ENCODE assay signal across 14 cellular contexts in the genomic region with DNA sequence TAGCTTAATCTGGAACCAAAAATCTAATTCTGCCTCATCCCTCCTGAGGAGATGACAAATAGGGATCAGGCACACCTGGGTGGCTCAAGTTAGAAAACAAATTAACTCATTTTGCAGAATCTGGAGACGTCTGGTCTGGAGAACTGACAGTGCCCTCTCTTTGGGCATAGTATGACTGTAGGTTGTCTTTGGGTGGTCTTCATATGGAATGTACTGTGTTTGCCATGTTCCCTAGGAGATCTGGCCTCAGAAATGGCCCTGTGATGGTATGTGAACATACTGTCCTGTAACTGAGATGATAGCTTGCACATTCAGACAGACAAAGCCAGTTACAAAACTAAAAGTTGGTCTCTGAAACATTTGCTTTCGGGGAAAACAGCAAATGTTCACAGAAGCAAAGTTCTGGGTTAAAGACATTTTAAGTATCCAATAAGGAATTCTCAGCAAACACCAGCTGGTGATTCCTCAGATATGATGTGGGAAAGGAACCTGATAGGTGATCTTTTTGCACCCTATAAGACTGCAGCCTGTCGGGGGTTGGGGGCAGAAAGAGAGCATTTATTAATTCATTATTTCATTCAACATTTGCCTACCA. TPM values are rescaled to one million over a fixed set of nuclear protein-coding genes. Genes with fewer than 3 reads are reported as not detected.
DNase-seq lines count a peak whose midpoint lies in the region; ATAC-seq, FAIRE-seq and TF ChIP-seq lines count a peak whose summit lies in the region.
"Had no signal": no experiment of that assay in that cellular context is flagged by ENCODE, and none has a peak within 500 bp of the region (broad histone marks: within the 10 kb centered on the region; RNA-seq: fewer than 3 reads in every experiment).

No MANE protein-coding gene starts in this region.

- H3K4me1 ChIP-seq in CD8-positive, alpha-beta T cell (ENCODE audit: insufficient read depth, low read length) = peaks cover 97% of the 10 kb centered on the region
- peaks cover 5 to 75% (median 44%) of the 10 kb centered on the region in 4 donors for H3K4me1 ChIP-seq in Peyer's patch
- H3K4me1 ChIP-seq in spleen = peaks cover 66 to 100% (median 98%) of the 10 kb centered on the region in 6 donors
- H3K4me1 ChIP-seq in gastrocnemius medialis = peaks cover 0 to 43% of the 10 kb centered on the region in 2 donors

- 83 to 87% (median 86%) methylated on average over 3 of the region's 3 CpGs for WGBS in spleen, 5 donors

- no peaks in the 10 kb centered on the region for H3K36me3 ChIP-seq in CD8-positive, alpha-beta T cell (ENCODE audit: insufficient read depth, low read length)
- H3K36me3 ChIP-seq in Peyer's patch (no peaks in the 10 kb centered on the region), spleen (no peaks in the 10 kb centered on the region), gastrocnemius medialis (no peaks in the 10 kb centered on the region)

- in situ Hi-C loops in gastrocnemius medialis (cut with MboI; ENCODE audit: low sequenced_read_pairs in 4 of 4) = no loop called here

- H3K27ac ChIP-seq in CD8-positive, alpha-beta T cell (ENCODE audit: low read depth, low read length) = peak overlapping the region; percentile 96
- H3K27ac ChIP-seq in Peyer's patch (peak overlapping the region; percentile 39 to 88 (median 81)), spleen (peak overlapping the region; percentile 1 to 96 (median 85)), gastrocnemius medialis (peak overlapping the region in 2 of 4 donors; percentile 49 to 67)

- CTCF ChIA-PET in CD8-positive, alpha-beta T cell (lab: Charles Lee) = interaction anchor here (0.8 to 8.9 kb wide), 6 partner anchors 10 to 171 kb away, joined by 3 to 92 read pairs (median 30); a partner anchor contains a TSS

- no peaks in the 10 kb centered on the region for H3K9me3 ChIP-seq in CD8-positive, alpha-beta T cell (ENCODE audit: low read length)
- H3K9me3 ChIP-seq in Peyer's patch (no peaks in the 10 kb centered on the region), spleen (no peaks in the 10 kb centered on the region), gastrocnemius medialis (no peaks in the 10 kb centered on the region)
- H3K9me3 ChIP-seq: heart right ventricle had no signal

- H3K9me3 Mint-ChIP-seq in CD8-positive, alpha-beta T cell = no peaks in the 10 kb centered on the region
- H3K9me3 Mint-ChIP-seq in effector memory CD8-positive, alpha-beta T cell = no peaks in the 10 kb centered on the region

- ATAC-seq in CD8-positive, alpha-beta T cell = no peak
- ATAC-seq in effector memory CD8-positive, alpha-beta T cell (replicated peaks) = no peak
- ATAC-seq in GM18870 (IDR thresholded peaks at IDR 0.05; ENCODE audit: unreplicated experiment) (no peak), gastrocnemius medialis (no peak)
- ATAC-seq: GM12878, heart right ventricle had no signal

- H3K4me3 Mint-ChIP-seq in CD8-positive, alpha-beta T cell = peak overlapping the region; percentile 66
- peak overlapping the region; percentile 77 to 79 for H3K4me3 Mint-ChIP-seq in effector memory CD8-positive, alpha-beta T cell

- peaks cover 100% of the 10 kb centered on the region for H3K4me1 Mint-ChIP-seq in CD8-positive, alpha-beta T cell (ENCODE audit: low read depth)
- H3K4me1 Mint-ChIP-seq in effector memory CD8-positive, alpha-beta T cell (ENCODE audit: low read depth in 2 of 2) = peaks cover 85 to 98% of the 10 kb centered on the region in 2 donors

- no peak for TF ChIP-seq POLR2A in Peyer's patch (IDR thresholded peaks at IDR 0.05)
- TF ChIP-seq POLR2A in spleen (IDR thresholded peaks at IDR 0.05) = no peak
- TF ChIP-seq POLR2A in gastrocnemius medialis (IDR thresholded peaks at IDR 0.05) = no peak

- no peak for DNase-seq in CD8-positive, alpha-beta T cell
- DNase-seq in Peyer's patch = no peak
- DNase-seq in effector memory CD8-positive, alpha-beta T cell = no peak
- no peak for DNase-seq in spleen
- no peak for DNase-seq in urothelium cell line (ENCODE audit: low spot score)
- DNase-seq in gastrocnemius medialis = no peak
- DNase-seq: DMS 273 treated with DMSO at 0.1 percent for 48 hours, heart right ventricle, KBM-7, NCI-H2081 treated with DMSO at 0.1 percent for 48 hours, retina had no signal

- no peak for TF ChIP-seq CTCF in CD8-positive, alpha-beta T cell (IDR thresholded peaks at IDR 0.05)
- TF ChIP-seq CTCF in Peyer's patch (IDR thresholded peaks at IDR 0.05) (no peak), spleen (IDR thresholded peaks at IDR 0.05 in 8 of 11, conservative IDR thresholded peaks at IDR 0.05 in 3 of 11) (no peak), gastrocnemius medialis (IDR thresholded peaks at IDR 0.05 in 4 of 5, conservative IDR thresholded peaks at IDR 0.05 in 1 of 5) (no peak)

- intact Hi-C loops in CD8-positive, alpha-beta T cell (cut with DNase I, micrococcal nuclease) = loop anchor here (5.0 kb wide), 3 partner anchors 69 to 86 kb away; no protein-coding TSS in a partner anchor
- intact Hi-C loops in spleen (cut with DNase I; ENCODE audit: low total_unique reads) = no loop called here
- intact Hi-C loops in gastrocnemius medialis (cut with DNase I; ENCODE audit: low total_unique reads) = no loop called here

- no peak for FAIRE-seq in urothelium cell line (lab: Jason Lieb, UNC)
- FAIRE-seq: GM12878, RCC 7860 had no signal

- H3K36me3 Mint-ChIP-seq in CD8-positive, alpha-beta T cell = peaks cover 56% of the 10 kb centered on the region
- peaks cover 99% of the 10 kb centered on the region for H3K36me3 Mint-ChIP-seq in effector memory CD8-positive, alpha-beta T cell (ENCODE audit: insufficient read depth)

- POLR2A ChIA-PET in CD8-positive, alpha-beta T cell (lab: Charles Lee) = interaction anchor here (1.5 to 14.0 kb wide), 5 partner anchors 9 to 31 kb away, joined by 4 to 203 read pairs (median 6); a partner anchor contains a TSS

- H3K4me3 ChIP-seq in CD8-positive, alpha-beta T cell (ENCODE audit: low read depth, low read length) = no peak overlapping the region
- H3K4me3 ChIP-seq in Peyer's patch (no peak overlapping the region), spleen (no peak overlapping the region), gastrocnemius medialis (no peak overlapping the region)
- H3K4me3 ChIP-seq: GM12878, heart right ventricle had no signal

- peak overlapping the region; percentile 100 for H3K27ac Mint-ChIP-seq in CD8-positive, alpha-beta T cell
- peak overlapping the region; percentile 99 to 100 for H3K27ac Mint-ChIP-seq in effector memory CD8-positive, alpha-beta T cell

- H3K27me3 Mint-ChIP-seq in CD8-positive, alpha-beta T cell (ENCODE audit: low read depth) = no peaks in the 10 kb centered on the region
- no peaks in the 10 kb centered on the region for H3K27me3 Mint-ChIP-seq in effector memory CD8-positive, alpha-beta T cell

- H3K27me3 ChIP-seq in CD8-positive, alpha-beta T cell (ENCODE audit: insufficient read depth, low read length) = no peaks in the 10 kb centered on the region
- no peaks in the 10 kb centered on the region for H3K27me3 ChIP-seq in Peyer's patch
- no peaks in the 10 kb centered on the region for H3K27me3 ChIP-seq in spleen (replicated peaks in 1 of 7)
- H3K27me3 ChIP-seq in gastrocnemius medialis = no peaks in the 10 kb centered on the region
- H3K27me3 ChIP-seq: heart right ventricle had no signal

RNA-seq across cellular contexts. Expression of a gene that starts 29.7 kb away (rescaled TPM):
- total RNA-seq in CD8-positive, alpha-beta T cell = 1,000 to 10,000 TPM; 1,070 to 1,104 TPM
- total RNA-seq in Peyer's patch (100 to 1,000 TPM in 3 of 4 donors, 10 to 100 TPM in 1; 71.6 to 412 (median 130) TPM), spleen (100 to 1,000 TPM; 200 to 521 (median 348) TPM), gastrocnemius medialis (10 to 100 TPM; 19.5 to 32.5 (median 29.2) TPM)
- 100 to 1,000 TPM in 1 of 3 donors, 10 to 100 TPM in 2; 60.9 to 103 (median 71.8) TPM for polyA plus RNA-seq in spleen

Comparison
In these comparisons a context has a peak if more than half of its experiments do, and no peak if none do; other contexts are left out.
1. intact Hi-C loops: an anchor here in CD8-positive, alpha-beta T cell (5.0 kb wide); none called in spleen and gastrocnemius medialis.